Comparison of ENCODE assay signal across 20 cellular contexts in the genomic region with DNA sequence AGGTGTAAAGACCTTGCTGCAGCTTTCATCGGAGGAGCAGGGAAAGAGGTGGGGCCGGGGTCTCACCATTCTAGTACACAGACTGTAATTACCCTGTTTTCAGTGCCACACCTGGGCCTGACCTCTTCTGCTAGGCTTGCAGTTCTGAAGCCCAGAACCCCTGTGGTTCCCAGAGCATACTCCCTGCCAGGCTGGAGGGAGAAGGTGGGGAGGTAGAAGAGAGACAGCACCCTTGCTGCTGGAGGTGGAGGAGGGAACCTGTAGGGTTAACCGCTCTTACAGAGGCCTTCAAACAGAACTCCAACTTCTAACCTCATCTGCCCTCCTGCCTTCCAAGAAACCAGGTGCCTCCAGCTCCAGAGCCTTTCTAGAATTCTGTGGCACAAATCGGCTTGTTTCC. TPM values are rescaled to one million over a fixed set of nuclear protein-coding genes. Genes with fewer than 3 reads are reported as not detected.
"Had no signal": no experiment of that assay in that cellular context is flagged by ENCODE, and none has a peak within 500 bp of the region (broad histone marks: within the 10 kb centered on the region; RNA-seq: fewer than 3 reads in every experiment).

No MANE protein-coding gene starts in this region.

- H3K27ac ChIP-seq: cardiac muscle cell, heart right ventricle, left ventricle myocardium inferior, prostate gland had no signal

- H3K36me3 Mint-ChIP-seq: activated CD8-positive, alpha-beta memory T cell treated with anti-CD3 and anti-CD28 coated beads, Interleukin-2, amount 10 ng/mL, durations not matched to agents 7 days and 5 days; natural killer cell had no signal

- H3K9me3 Mint-ChIP-seq: activated CD4-positive, alpha-beta memory T cell treated with anti-CD3 and anti-CD28 coated beads, Interleukin-2, amount 10 ng/mL, durations not matched to agents 7 days and 5 days; activated CD4-positive, alpha-beta T cell treated with anti-CD3 and anti-CD28 coated beads, Interleukin-2, amount 10 ng/mL, durations not matched to agents 24 days and 14 days; activated naive CD8-positive, alpha-beta T cell treated with anti-CD3 and anti-CD28 coated beads, Interleukin-2, amount 50 U/mL, for 24 hours; natural killer cell; T-helper 1 cell treated with Interleukin-12 subunit alpha and Interleukin-12 subunit beta and Interleukin-4 antibody, amounts not matched to agents 30 μg/mL and 1 μg/mL, for 36 hours had no signal

- H3K4me3 Mint-ChIP-seq: activated CD4-positive, alpha-beta memory T cell treated with anti-CD3 and anti-CD28 coated beads, Interleukin-2, amount 10 ng/mL, durations not matched to agents 7 days and 5 days; activated CD4-positive, alpha-beta T cell treated with anti-CD3 and anti-CD28 coated beads, Interleukin-2, amount 10 ng/mL, durations not matched to agents 24 days and 14 days; activated CD8-positive, alpha-beta memory T cell treated with anti-CD3 and anti-CD28 coated beads, Interleukin-2, amount 10 ng/mL, durations not matched to agents 7 days and 5 days; activated naive CD8-positive, alpha-beta T cell treated with anti-CD3 and anti-CD28 coated beads, Interleukin-2, amount 50 U/mL, for 24 hours; natural killer cell; T-helper 1 cell treated with Interleukin-12 subunit alpha and Interleukin-12 subunit beta and Interleukin-4 antibody, amounts not matched to agents 30 μg/mL and 1 μg/mL, for 36 hours had no signal

- H3K27ac Mint-ChIP-seq: activated CD4-positive, alpha-beta memory T cell treated with anti-CD3 and anti-CD28 coated beads, Interleukin-2, amount 10 ng/mL, durations not matched to agents 7 days and 5 days; activated CD4-positive, alpha-beta T cell treated with anti-CD3 and anti-CD28 coated beads, Interleukin-2, amount 10 ng/mL, durations not matched to agents 24 days and 14 days; activated CD8-positive, alpha-beta memory T cell treated with anti-CD3 and anti-CD28 coated beads, Interleukin-2, amount 10 ng/mL, durations not matched to agents 7 days and 5 days; activated naive CD8-positive, alpha-beta T cell treated with anti-CD3 and anti-CD28 coated beads, Interleukin-2, amount 50 U/mL, for 24 hours; natural killer cell; T-helper 1 cell treated with Interleukin-12 subunit alpha and Interleukin-12 subunit beta and Interleukin-4 antibody, amounts not matched to agents 30 μg/mL and 1 μg/mL, for 36 hours had no signal

- H3K4me3 ChIP-seq: cardiac muscle cell, heart right ventricle, left ventricle myocardium inferior, prostate gland had no signal

- H3K4me1 ChIP-seq: prostate gland had no signal

- H3K27me3 ChIP-seq: cardiac muscle cell, heart right ventricle had no signal

- H3K36me3 ChIP-seq: cardiac muscle cell, heart right ventricle, left ventricle myocardium inferior, prostate gland had no signal

- ATAC-seq: activated CD4-positive, CD25-positive, alpha-beta regulatory T cell treated with anti-CD3 and anti-CD28 coated beads, Interleukin-2, amount 50 U/mL, for 24 hours; activated CD8-positive, alpha-beta memory T cell treated with anti-CD3 and anti-CD28 coated beads, Interleukin-2, amount 10 ng/mL, durations not matched to agents 7 days and 5 days; activated naive CD8-positive, alpha-beta T cell treated with anti-CD3 and anti-CD28 coated beads, Interleukin-2, amount 50 U/mL, for 24 hours; heart right ventricle; natural killer cell had no signal

- H3K9me3 ChIP-seq: heart right ventricle, left ventricle myocardium inferior, prostate gland had no signal

- DNase-seq: activated CD4-positive, alpha-beta memory T cell treated with anti-CD3 and anti-CD28 coated beads, Interleukin-2, amount 10 ng/mL, durations not matched to agents 7 days and 5 days; activated CD4-positive, alpha-beta T cell treated with anti-CD3 and anti-CD28 coated beads, Interleukin-2, amount 10 ng/mL, durations not matched to agents 24 days and 14 days; activated CD8-positive, alpha-beta memory T cell treated with anti-CD3 and anti-CD28 coated beads, Interleukin-2, amount 10 ng/mL, durations not matched to agents 7 days and 5 days; activated gamma-delta T cell; activated naive CD4-positive, alpha-beta T cell treated with anti-CD3 and anti-CD28 coated beads, Interleukin-2, amount 50 U/mL, for 16 hours; activated naive CD8-positive, alpha-beta T cell treated with anti-CD3 and anti-CD28 coated beads, Interleukin-2, amount 50 U/mL, for 24 hours; activated T-cell treated with anti-CD3 and anti-CD28 coated beads for 4 hours; cortex of kidney; heart right ventricle; left ventricle myocardium inferior; midbrain; natural killer cell; stimulated activated CD4-positive, alpha-beta T cell treated with anti-CD3 and anti-CD28 coated beads, Interleukin-4, amount 100 ng/mL, for 24 hours; stimulated activated naive CD4-positive, alpha-beta T cell treated with Interleukin-2 at 50 U/mL for 16 hours; T1000 had no signal

RNA-seq across cellular contexts. Expression of a gene that starts 27.0 kb away (rescaled TPM):
- total RNA-seq: activated CD8-positive, alpha-beta memory T cell treated with anti-CD3 and anti-CD28 coated beads, Interleukin-2, amount 10 ng/mL, durations not matched to agents 7 days and 5 days; lung microvascular endothelial cell; natural killer cell had no signal
